ENCODE assay signal across 9 cellular contexts in the genomic region with DNA sequence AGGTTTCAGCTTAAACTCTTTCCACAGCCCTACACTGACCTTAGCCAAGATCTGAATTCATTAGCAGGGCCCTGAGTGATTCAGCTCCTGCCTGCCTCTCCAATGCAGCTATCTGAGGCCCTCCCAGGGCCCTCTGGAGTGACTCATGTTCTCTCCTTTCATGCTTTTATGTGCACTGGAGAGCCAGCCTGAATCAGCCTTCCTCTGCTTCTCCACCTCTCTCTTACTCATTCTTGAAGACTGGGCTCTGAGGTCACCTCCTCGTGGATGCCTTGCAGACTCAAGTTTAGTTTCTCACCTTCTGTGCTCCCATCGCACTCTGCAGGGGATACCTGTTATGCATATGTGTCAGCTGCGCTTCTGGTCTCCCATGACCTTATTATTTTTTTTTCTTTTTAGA. TPM values are rescaled to one million over a fixed set of nuclear protein-coding genes. Genes with fewer than 3 reads are reported as not detected.
DNase-seq lines count a peak whose midpoint lies in the region; ATAC-seq and TF ChIP-seq lines count a peak whose summit lies in the region.
"Had no signal": no experiment of that assay in that cellular context is flagged by ENCODE, and none has a peak within 500 bp of the region (broad histone marks: within the 10 kb centered on the region; RNA-seq: fewer than 3 reads in every experiment).

No MANE protein-coding gene starts in this region.

- peak overlapping the region; percentile 33 for H3K27ac ChIP-seq in mesodermal cell (ENCODE audit: low read depth, low read length, severe bottlenecking)

- 30 to 66% methylated on average over 1 to 3 of the region's 3 CpGs for WGBS in mesodermal cell (ENCODE audit: insufficient coverage in 2 of 2), 2 experiments

- H3K4me1 Mint-ChIP-seq in stimulated activated naive B cell treated with anti-CD40 and anti-IgM and Interleukin-4, amounts not matched to agents 10 μg/mL and 1 μg/mL and 100 μg/mL, for 72 hours: peaks cover 20 to 23% of the 10 kb centered on the region in 2 donors

- no peak for TF ChIP-seq CTCF in NB4 (IDR thresholded peaks at IDR 0.05; ENCODE audit: low read depth, low read length)

- ATAC-seq in activated naive CD4-positive, alpha-beta T cell treated with anti-CD3 and anti-CD28 coated beads, Interleukin-2, amount 50 U/mL, for 72 hours: peak; percentile 90 to 97
- no peak for ATAC-seq in HG03342 (IDR thresholded peaks at IDR 0.05; ENCODE audit: unreplicated experiment)
- ATAC-seq in stimulated activated naive B cell treated with anti-CD40 and anti-IgM and Interleukin-4, amounts not matched to agents 10 μg/mL and 1 μg/mL and 100 μg/mL, for 72 hours (replicated peaks): no peak
- ATAC-seq: GM12878 had no signal

- H3K9me3 ChIP-seq in mesodermal cell (ENCODE audit: control insufficient read depth, low read length): no peaks in the 10 kb centered on the region

- no peaks in the 10 kb centered on the region for H3K9me3 Mint-ChIP-seq in activated naive CD4-positive, alpha-beta T cell treated with anti-CD3 and anti-CD28 coated beads, Interleukin-2, amount 50 U/mL, for 72 hours
- H3K9me3 Mint-ChIP-seq in stimulated activated naive B cell treated with anti-CD40 and anti-IgM and Interleukin-4, amounts not matched to agents 10 μg/mL and 1 μg/mL and 100 μg/mL, for 72 hours: no peaks in the 10 kb centered on the region

- peak; percentile 93 for DNase-seq in AG20443 (ENCODE audit: low spot score)
- peak; percentile 64 for DNase-seq in NB4 (ENCODE audit: low read depth)
- peak; percentile 73 to 74 for DNase-seq in activated naive CD4-positive, alpha-beta T cell treated with anti-CD3 and anti-CD28 coated beads, Interleukin-2, amount 50 U/mL, for 72 hours (ENCODE audit: low spot score in 2 of 2)
- no peak for DNase-seq in cerebellar cortex (ENCODE audit: low spot score)
- DNase-seq in NCI-H1417 treated with DMSO at 0.1 percent for 48 hours (lab: John Stamatoyannopoulos, UW): no peak
- no peak for DNase-seq in stimulated activated naive B cell treated with anti-CD40 and anti-IgM and Interleukin-4, amounts not matched to agents 10 μg/mL and 1 μg/mL and 100 μg/mL, for 72 hours

- H3K4me3 ChIP-seq in NB4 (ENCODE audit: low read depth, low read length) (no peak overlapping the region), mesodermal cell (ENCODE audit: extremely low read depth, insufficient read depth, low read length, poor library complexity, severe bottlenecking) (no peak overlapping the region)
- H3K4me3 ChIP-seq: GM12878 had no signal

- no peak for TF ChIP-seq POLR2A in NB4 (IDR thresholded peaks at IDR 0.05; ENCODE audit: extremely low read depth, insufficient read length)

- H3K27ac Mint-ChIP-seq in activated naive CD4-positive, alpha-beta T cell treated with anti-CD3 and anti-CD28 coated beads, Interleukin-2, amount 50 U/mL, for 72 hours: peak overlapping the region in 1 of 2 donors; percentile 40
- H3K27ac Mint-ChIP-seq in stimulated activated naive B cell treated with anti-CD40 and anti-IgM and Interleukin-4, amounts not matched to agents 10 μg/mL and 1 μg/mL and 100 μg/mL, for 72 hours: no peak overlapping the region

- no peaks in the 10 kb centered on the region for H3K36me3 ChIP-seq in mesodermal cell (ENCODE audit: control insufficient read depth, insufficient read depth, low read length)

- H3K27me3 Mint-ChIP-seq in stimulated activated naive B cell treated with anti-CD40 and anti-IgM and Interleukin-4, amounts not matched to agents 10 μg/mL and 1 μg/mL and 100 μg/mL, for 72 hours: peaks cover 0 to 4% of the 10 kb centered on the region in 2 donors

- H3K4me1 ChIP-seq in mesodermal cell (ENCODE audit: control insufficient read depth, insufficient read depth, low read length, poor library complexity, severe bottlenecking): peaks cover 13% of the 10 kb centered on the region

- peaks cover 9 to 10% of the 10 kb centered on the region in 2 donors for H3K36me3 Mint-ChIP-seq in activated naive CD4-positive, alpha-beta T cell treated with anti-CD3 and anti-CD28 coated beads, Interleukin-2, amount 50 U/mL, for 72 hours
- H3K36me3 Mint-ChIP-seq in stimulated activated naive B cell treated with anti-CD40 and anti-IgM and Interleukin-4, amounts not matched to agents 10 μg/mL and 1 μg/mL and 100 μg/mL, for 72 hours: peaks cover 0 to 4% of the 10 kb centered on the region in 2 donors

- no peak overlapping the region for H3K4me3 Mint-ChIP-seq in stimulated activated naive B cell treated with anti-CD40 and anti-IgM and Interleukin-4, amounts not matched to agents 10 μg/mL and 1 μg/mL and 100 μg/mL, for 72 hours

RNA-seq across cellular contexts. Expression of a gene that starts 3.1 kb away (rescaled TPM):
- total RNA-seq in activated naive CD4-positive, alpha-beta T cell treated with anti-CD3 and anti-CD28 coated beads, Interleukin-2, amount 50 U/mL, for 72 hours: 10 to 100 TPM; 53.6 to 91.7 TPM
- 58.5 TPM for polyA plus RNA-seq in mesodermal cell (2013, experiment 1 of 2)
- 40.9 TPM for polyA plus RNA-seq in mesodermal cell (2013, experiment 2 of 2)

Comparison
In these comparisons a context has a peak if more than half of its experiments do, and no peak if none do; other contexts are left out.
1. DNase-seq: peak in AG20443 (single experiment), NB4 (single experiment) and activated naive CD4-positive, alpha-beta T cell treated with anti-CD3 and anti-CD28 coated beads, Interleukin-2, amount 50 U/mL, for 72 hours (2 of 2); none in cerebellar cortex (single experiment), NCI-H1417 treated with DMSO at 0.1 percent for 48 hours (single experiment) and stimulated activated naive B cell treated with anti-CD40 and anti-IgM and Interleukin-4, amounts not matched to agents 10 μg/mL and 1 μg/mL and 100 μg/mL, for 72 hours (single experiment).
2. ATAC-seq: peak in activated naive CD4-positive, alpha-beta T cell treated with anti-CD3 and anti-CD28 coated beads, Interleukin-2, amount 50 U/mL, for 72 hours (2 of 2); none in HG03342 (single experiment) and stimulated activated naive B cell treated with anti-CD40 and anti-IgM and Interleukin-4, amounts not matched to agents 10 μg/mL and 1 μg/mL and 100 μg/mL, for 72 hours (0 of 2).